15 cellular contexts compared by ENCODE assay signal in genomic region chr5:149215478-149216042, GRCh38. TPM values are rescaled to one million over a fixed set of nuclear protein-coding genes. Genes with fewer than 3 reads are reported as not detected.
DNase-seq lines count a peak whose midpoint lies in the region; ATAC-seq and TF ChIP-seq lines count a peak whose summit lies in the region.
"Had no signal": no experiment of that assay in that cellular context is flagged by ENCODE, and none has a peak within 500 bp of the region (broad histone marks: within the 10 kb centered on the region; RNA-seq: fewer than 3 reads in every experiment).

No MANE protein-coding gene starts in this region.

- no peak overlapping the region for H3K9ac ChIP-seq in SK-N-SH

- H4K20me1 ChIP-seq in SK-N-SH (ENCODE audit: insufficient read depth) = no peaks in the 10 kb centered on the region

- WGBS in SK-N-SH (ENCODE audit: low lambda C conversion rate) = 45% methylated on average over 4 of the region's 4 CpGs
- WGBS in sigmoid colon, 2 donors = 71 to 74% methylated on average over 4 of the region's 4 CpGs
- 62 to 77% (median 70%) methylated on average over 4 of the region's 4 CpGs for WGBS in stomach, 5 donors

- no peak overlapping the region for H3K4me3 ChIP-seq in SK-N-SH (ENCODE audit: low read depth in 2 of 2, low read length in 1 of 2)
- no peak overlapping the region for H3K4me3 ChIP-seq in sigmoid colon
- H3K4me3 ChIP-seq in stomach = no peak overlapping the region
- H3K4me3 ChIP-seq: ascending aorta had no signal

- no peaks in the 10 kb centered on the region for H3K79me2 ChIP-seq in SK-N-SH (ENCODE audit: insufficient read depth)

- H3K4me1 ChIP-seq in SK-N-SH (ENCODE audit: control insufficient read depth in 1 of 2, insufficient read depth in 2 of 2, low read depth in 1 of 2, low read length in 1 of 2) = peaks cover 2 to 17% of the 10 kb centered on the region in 2 experiments; a peak in 3 of 4 replicates
- H3K4me1 ChIP-seq in sigmoid colon = peaks cover 0 to 20% (median 12%) of the 10 kb centered on the region in 4 donors
- peaks cover 0 to 7% (median under 1%) of the 10 kb centered on the region in 4 donors for H3K4me1 ChIP-seq in stomach

- no peak for TF ChIP-seq RAD21 in SK-N-SH (IDR thresholded peaks at IDR 0.05; ENCODE audit: low read length)

- H2AFZ ChIP-seq in SK-N-SH (ENCODE audit: low read depth) = no peak overlapping the region

- no peak overlapping the region for H3K27ac Mint-ChIP-seq in immature natural killer cell

- H3K36me3 Mint-ChIP-seq in immature natural killer cell = peaks cover 0 to 6% (median 0%) of the 10 kb centered on the region in 3 donors

- peak overlapping the region; percentile 45; the same call in 1 of the 2 replicates for H3K4me2 ChIP-seq in SK-N-SH

- TF ChIP-seq EP300 in SK-N-SH (IDR thresholded peaks at IDR 0.05; ENCODE audit: borderline replicate concordance in 1 of 2, low read depth in 1 of 2, low read length in 1 of 2) = no peak
- TF ChIP-seq EP300 in sigmoid colon (IDR thresholded peaks at IDR 0.05) = no peak
- TF ChIP-seq EP300 in stomach (IDR thresholded peaks at IDR 0.05) = no peak

- H3K36me3 ChIP-seq in SK-N-SH (replicated peaks in 1 of 2; ENCODE audit: control insufficient read depth in 1 of 2, insufficient read depth in 2 of 2, low read length in 1 of 2) = no peaks in the 10 kb centered on the region
- no peaks in the 10 kb centered on the region for H3K36me3 ChIP-seq in sigmoid colon
- H3K36me3 ChIP-seq in stomach = no peaks in the 10 kb centered on the region

- no peaks in the 10 kb centered on the region for H3K27me3 ChIP-seq in SK-N-SH (ENCODE audit: insufficient read depth)
- no peaks in the 10 kb centered on the region for H3K27me3 ChIP-seq in sigmoid colon
- H3K27me3 ChIP-seq in stomach = no peaks in the 10 kb centered on the region
- H3K27me3 ChIP-seq: ascending aorta, foreskin keratinocyte had no signal

- H3K27me3 Mint-ChIP-seq in immature natural killer cell (ENCODE audit: low read depth in 3 of 3) = peaks cover 0 to 3% (median 0%) of the 10 kb centered on the region in 3 donors

- no peaks in the 10 kb centered on the region for H3K9me3 Mint-ChIP-seq in immature natural killer cell

- intact Hi-C loops in Right ventricle myocardium superior (cut with DNase I) = no loop called here
- intact Hi-C loops in sigmoid colon (cut with DNase I) = no loop called here
- intact Hi-C loops in stomach (cut with DNase I; ENCODE audit: low total_unique reads) = no loop called here

- no peaks in the 10 kb centered on the region for H3K4me1 Mint-ChIP-seq in immature natural killer cell

- H3K9me3 ChIP-seq in SK-N-SH = no peaks in the 10 kb centered on the region
- H3K9me3 ChIP-seq in sigmoid colon = no peaks in the 10 kb centered on the region
- H3K9me3 ChIP-seq in stomach = no peaks in the 10 kb centered on the region
- H3K9me3 ChIP-seq: ascending aorta had no signal

- CTCF ChIA-PET in SK-N-SH (lab: Yijun Ruan, JAX) = no interaction called here

- no peak overlapping the region for H3K4me3 Mint-ChIP-seq in immature natural killer cell

- H3K27ac ChIP-seq in SK-N-SH (ENCODE audit: low read depth in 2 of 2, low read length in 1 of 2) (peak overlapping the region in 1 of 2 experiments; percentile 21; a peak in 1 of 4 replicates), sigmoid colon (peak overlapping the region in 2 of 4 donors; percentile 12 to 29), stomach (no peak overlapping the region)
- H3K27ac ChIP-seq: foreskin keratinocyte had no signal

- DNase-seq in GM03348 (ENCODE audit: low spot score) = peak; percentile 44
- DNase-seq in SK-N-SH = no peak
- DNase-seq in Right ventricle myocardium superior = peak; percentile 70
- DNase-seq in sigmoid colon = peak; percentile 71
- no peak for DNase-seq in COR-L47 (lab: John Stamatoyannopoulos, UW)
- DNase-seq in stomach = no peak
- no peak for DNase-seq in NCI-H1417 treated with DMSO at 0.1 percent for 48 hours (lab: John Stamatoyannopoulos, UW)
- no peak for DNase-seq in immature natural killer cell
- DNase-seq: activated gamma-delta T cell; foreskin keratinocyte; NCI-H1092; NCI-H2171 treated with DMSO at 0.1 percent for 48 hours; stimulated activated CD4-positive, alpha-beta T cell treated with anti-CD3 and anti-CD28 coated beads, Interleukin-12 subunit alpha, Interleukin-12 subunit beta, amount 100 ng/mL, for 4 hours; substantia nigra had no signal

- POLR2A ChIA-PET in SK-N-SH (lab: Yijun Ruan, JAX) = no interaction called here

- peaks cover 20% of the 10 kb centered on the region for H3F3A ChIP-seq in SK-N-SH (replicated peaks; ENCODE audit: insufficient read depth)

- no peak for TF ChIP-seq POLR2A in sigmoid colon (IDR thresholded peaks at IDR 0.05)
- TF ChIP-seq POLR2A in stomach (IDR thresholded peaks at IDR 0.05) = no peak

- peak; percentile 4 for ATAC-seq in Right ventricle myocardium superior (ENCODE audit: poor library complexity)
- ATAC-seq: foreskin keratinocyte had no signal

- no peaks in the 10 kb centered on the region for H3K9me2 ChIP-seq in SK-N-SH

- TF ChIP-seq CTCF in SK-N-SH (IDR thresholded peaks at IDR 0.05) (no peak), sigmoid colon (IDR thresholded peaks at IDR 0.05) (no peak), stomach (IDR thresholded peaks at IDR 0.05) (no peak)

TF ChIP-seq in SK-N-SH, 30 proteins besides CTCF, POLR2A, EP300 and RAD21:
- TF ChIP-seq FOSL2 (IDR thresholded peaks at IDR 0.05; ENCODE audit: borderline replicate concordance, low read depth) (peak; percentile 55; the same call in 1 of the 2 replicates), TAF1 (IDR thresholded peaks at IDR 0.05; ENCODE audit: borderline replicate concordance, low read depth, low read length) (no peak), JUND (IDR thresholded peaks at IDR 0.05) (0 out of 2 replicates have a peak, but pooled peaks have one; percentile 26)

RNA-seq across cellular contexts. Expression of gene AFAP1L1, which starts 56.1 kb away (rescaled TPM):
- polyA plus RNA-seq in SK-N-SH (2012; rRNA removed) (0.82 and 0.89 TPM in 2 replicates), sigmoid colon (1 to 10 TPM in 2 of 3 donors, under 1 TPM in 1; 0.23 to 4.2 (median 3.0) TPM), stomach (1 to 10 TPM; 1.5 to 2.7 (median 1.8) TPM), immature natural killer cell (under 1 TPM in 2 of 3 donors, not detected in 1; 0.28 to 0.83 TPM)
- polyA plus RNA-seq in SK-N-SH (2012; cell fraction: cytosol; rRNA removed) = 1.0 TPM in 2 replicates
- 1.1 and 1.4 TPM in 2 replicates for polyA plus RNA-seq in SK-N-SH (2012; cell fraction: nucleus; rRNA removed)
- total RNA-seq in Right ventricle myocardium superior (42.2 TPM), sigmoid colon (1 to 10 TPM; 5.6 to 8.6 (median 7.1) TPM), stomach (10 to 100 TPM in 3 of 5 donors, 1 to 10 TPM in 1, under 1 TPM in 1; 0.29 to 66.5 (median 14.0) TPM)

Comparison
In these comparisons a context has a peak if more than half of its experiments do, and no peak if none do; other contexts are left out.
1. DNase-seq: peak in GM03348 (single experiment), Right ventricle myocardium superior (single experiment) and sigmoid colon (single experiment); none in SK-N-SH (single experiment), COR-L47 (single experiment), stomach (single experiment), NCI-H1417 treated with DMSO at 0.1 percent for 48 hours (single experiment) and immature natural killer cell (0 of 3).